16 cellular contexts compared by ENCODE assay signal in genomic region chr6:46993846-46994245, GRCh38. TPM values are rescaled to one million over a fixed set of nuclear protein-coding genes. Genes with fewer than 3 reads are reported as not detected.
A peak's percentile ranks its signal among the peaks of the same experiment; 100 is the strongest.
DNase-seq lines count a peak whose midpoint lies in the region; ATAC-seq and TF ChIP-seq lines count a peak whose summit lies in the region.
"Had no signal": no experiment of that assay in that cellular context is flagged by ENCODE, and none has a peak within 500 bp of the region (broad histone marks: within the 10 kb centered on the region; RNA-seq: fewer than 3 reads in every experiment).

No MANE protein-coding gene starts in this region.

- H2AFZ ChIP-seq in smooth muscle cell (ENCODE audit: low read depth), result no peak overlapping the region

- H3K4me3 Mint-ChIP-seq in activated naive CD4-positive, alpha-beta T cell treated with anti-CD3 and anti-CD28 coated beads for 36 hours, result no peak overlapping the region

- H3K9ac ChIP-seq in smooth muscle cell (ENCODE audit: low read depth), result no peak overlapping the region

- peaks cover 35% of the 10 kb centered on the region for H3K4me1 ChIP-seq in SJSA1 (replicated peaks)
- no peaks in the 10 kb centered on the region for H3K4me1 ChIP-seq in smooth muscle cell (ENCODE audit: low read depth)
- H3K4me1 ChIP-seq: colonic mucosa, psoas muscle had no signal

- H3K4me3 ChIP-seq in SJSA1 (no peak overlapping the region), fibroblast of pulmonary artery (replicated peaks; ENCODE audit: low read depth, low read length) (no peak overlapping the region), smooth muscle cell (no peak overlapping the region)
- H3K4me3 ChIP-seq: colonic mucosa, psoas muscle had no signal

- TF ChIP-seq CTCF in fibroblast of pulmonary artery (IDR thresholded peaks at IDR 0.05; ENCODE audit: low read length, missing control alignments) (no peak), smooth muscle cell (IDR thresholded peaks at IDR 0.05; ENCODE audit: borderline replicate concordance, insufficient read depth, poor library complexity, severe bottlenecking) (no peak)

- no peaks in the 10 kb centered on the region for H3K79me2 ChIP-seq in smooth muscle cell (ENCODE audit: low read depth)

- H3K9me3 Mint-ChIP-seq in activated naive CD4-positive, alpha-beta T cell treated with anti-CD3 and anti-CD28 coated beads for 36 hours, result no peaks in the 10 kb centered on the region

- intact Hi-C loops in activated naive CD4-positive, alpha-beta T cell treated with anti-CD3 and anti-CD28 coated beads for 36 hours (cut with micrococcal nuclease), result no loop called here

- H3K4me1 Mint-ChIP-seq in activated naive CD4-positive, alpha-beta T cell treated with anti-CD3 and anti-CD28 coated beads for 36 hours (ENCODE audit: low read depth), result no peaks in the 10 kb centered on the region

- H3K27me3 Mint-ChIP-seq in activated naive CD4-positive, alpha-beta T cell treated with anti-CD3 and anti-CD28 coated beads for 36 hours (ENCODE audit: low read depth), result peaks cover 38% of the 10 kb centered on the region

- no peaks in the 10 kb centered on the region for H3K36me3 ChIP-seq in SJSA1
- H3K36me3 ChIP-seq in smooth muscle cell (ENCODE audit: low read depth), result no peaks in the 10 kb centered on the region
- H3K36me3 ChIP-seq: colonic mucosa had no signal

- H3K4me2 ChIP-seq in smooth muscle cell, result no peak overlapping the region

- ATAC-seq in GM21526 (IDR thresholded peaks at IDR 0.05; ENCODE audit: low FRiP score, unreplicated experiment), result no peak
- ATAC-seq: psoas muscle had no signal

- peak; percentile 72 for DNase-seq in HCEC 1CT
- peak; percentile 72 to 76 for DNase-seq in SJSA1 (ENCODE audit: low read depth in 1 of 2, low spot score in 2 of 2)
- DNase-seq in fibroblast of pulmonary artery (ENCODE audit: low read depth), result peak; percentile 79
- DNase-seq in smooth muscle cell (lab: John Stamatoyannopoulos, UW; ENCODE audit: unreplicated experiment), result no peak
- no peak for DNase-seq in NAMALWA (ENCODE audit: low spot score)
- DNase-seq in activated CD4-positive, alpha-beta T cell treated with anti-CD3 and anti-CD28 coated beads, Interleukin-2, amount 50 U/mL, for 4 hours, result no peak
- no peak for DNase-seq in activated naive CD4-positive, alpha-beta T cell treated with anti-CD3 and anti-CD28 coated beads for 36 hours
- DNase-seq: activated CD4-positive, alpha-beta T cell treated with anti-CD3 and anti-CD28 coated beads, Interleukin-2, amount 50 U/mL, for 48 hours; activated effector memory CD4-positive, alpha-beta T cell treated with anti-CD3 and anti-CD28 coated beads, Interleukin-2, amount 50 U/mL, for 16 hours; colonic mucosa; NCI-H1436; NCI-H748 treated with DMSO at 0.1 percent for 48 hours; psoas muscle had no signal

- 76% methylated on average over 3 of the region's 3 CpGs for WGBS in smooth muscle cell (ENCODE audit: low lambda C conversion rate)

- H4K20me1 ChIP-seq in smooth muscle cell (ENCODE audit: low read depth), result no peaks in the 10 kb centered on the region

- peak overlapping the region; percentile 73 for H3K27ac ChIP-seq in SJSA1
- peak overlapping the region; percentile 42 for H3K27ac ChIP-seq in smooth muscle cell (ENCODE audit: low read depth)
- H3K27ac ChIP-seq: colonic mucosa, psoas muscle had no signal

- H3K36me3 Mint-ChIP-seq in activated naive CD4-positive, alpha-beta T cell treated with anti-CD3 and anti-CD28 coated beads for 36 hours (ENCODE audit: low read depth), result no peaks in the 10 kb centered on the region

- H3F3A ChIP-seq in smooth muscle cell (ENCODE audit: low read depth), result no peaks in the 10 kb centered on the region

- CTCF ChIA-PET in activated naive CD4-positive, alpha-beta T cell treated with anti-CD3 and anti-CD28 coated beads for 36 hours (lab: Charles Lee), result no interaction called here

- no peak overlapping the region for H3K27ac Mint-ChIP-seq in activated naive CD4-positive, alpha-beta T cell treated with anti-CD3 and anti-CD28 coated beads for 36 hours

- H3K9me3 ChIP-seq in SJSA1 (replicated peaks) (no peaks in the 10 kb centered on the region), smooth muscle cell (replicated peaks; ENCODE audit: low read depth) (no peaks in the 10 kb centered on the region)
- H3K9me3 ChIP-seq: colonic mucosa, psoas muscle had no signal

- no peaks in the 10 kb centered on the region for H3K27me3 ChIP-seq in SJSA1 (replicated peaks)
- no peaks in the 10 kb centered on the region for H3K27me3 ChIP-seq in smooth muscle cell (ENCODE audit: low read depth)
- H3K27me3 ChIP-seq: colonic mucosa had no signal

RNA-seq across cellular contexts. Expression of gene ADGRF1, which starts 48.3 kb away (rescaled TPM):
- not detected in 2 replicates for total RNA-seq in SJSA1 (2014; rRNA removed; shearing (Covaris generic))
- total RNA-seq in smooth muscle cell, result not detected in 2 replicates
- not detected in 2 replicates for polyA plus RNA-seq in smooth muscle cell
- not detected for total RNA-seq in activated naive CD4-positive, alpha-beta T cell treated with anti-CD3 and anti-CD28 coated beads for 36 hours
- total RNA-seq: mesenteric fat pad, psoas muscle, temporal lobe had no signal
- polyA plus RNA-seq: psoas muscle had no signal

Comparison
In these comparisons a context has a peak if more than half of its experiments do, and no peak if none do; other contexts are left out.
1. DNase-seq: peak in HCEC 1CT (single experiment), SJSA1 (2 of 2) and fibroblast of pulmonary artery (single experiment); none in smooth muscle cell (single experiment), NAMALWA (single experiment), activated CD4-positive, alpha-beta T cell treated with anti-CD3 and anti-CD28 coated beads, Interleukin-2, amount 50 U/mL, for 4 hours (0 of 2) and activated naive CD4-positive, alpha-beta T cell treated with anti-CD3 and anti-CD28 coated beads for 36 hours (single experiment).